8 cellular contexts compared by ENCODE assay signal in genomic region chr20:5749512-5750490, GRCh38. TPM values are rescaled to one million over a fixed set of nuclear protein-coding genes. Genes with fewer than 3 reads are reported as not detected.
DNase-seq lines count a peak whose midpoint lies in the region; ATAC-seq and TF ChIP-seq lines count a peak whose summit lies in the region.

TSS of gene SHLD1 (plus strand) at chr20:5750401. CDS start at chr20:5772866, 22,465 bp downstream.

- TF ChIP-seq CTCF in AG09309 (IDR thresholded peaks at IDR 0.05; ENCODE audit: control insufficient read depth, insufficient read depth, low read depth, low read length, missing control alignments) (no peak), kidney epithelial cell (IDR thresholded peaks at IDR 0.05; ENCODE audit: insufficient read depth, low read length, poor library complexity, severe bottlenecking) (no peak)

- no peaks in the 10 kb centered on the region for H3K36me3 ChIP-seq in kidney epithelial cell (ENCODE audit: control insufficient read depth, insufficient read depth, low read length)

- peak within 1 kb of the TSS; percentile 52 for H3K4me3 ChIP-seq in AG09309 (ENCODE audit: control insufficient read depth, low read depth, low read length)
- H3K4me3 ChIP-seq in kidney epithelial cell (ENCODE audit: low read depth, low read length) = peak within 1 kb of the TSS; percentile 46

- no peaks in the 10 kb centered on the region for H3K27me3 ChIP-seq in kidney epithelial cell (ENCODE audit: control insufficient read depth, insufficient read depth, low read length)

- ATAC-seq in GM19023 (IDR thresholded peaks at IDR 0.05; ENCODE audit: unreplicated experiment) (peak; percentile 97), HG03280 (IDR thresholded peaks at IDR 0.05; ENCODE audit: unreplicated experiment) (peak; percentile 97)
- peak; percentile 96 to 98 for ATAC-seq in activated CD4-positive, CD25-positive, alpha-beta regulatory T cell treated with anti-CD3 and anti-CD28 coated beads, Interleukin-2, amount 50 U/mL, for 24 hours

- peak; percentile 46 for DNase-seq in AG09309 (ENCODE audit: low read depth)
- DNase-seq in NCI-H446 (lab: John Stamatoyannopoulos, UW) = peak; percentile 82 to 92
- DNase-seq in cerebellar cortex (ENCODE audit: low spot score) = peak; percentile 92
- DNase-seq in kidney epithelial cell (ENCODE audit: low read depth) = peak; percentile 19
- peak; percentile 87 for DNase-seq in stimulated activated CD4-positive, alpha-beta T cell treated with anti-CD3 and anti-CD28 coated beads, Interleukin-15, amount 100 ng/mL, for 24 hours

RNA-seq across cellular contexts. Expression of gene SHLD1, which starts in this region (rescaled TPM):
- 1.3 and 1.6 TPM in 2 replicates for total RNA-seq in kidney epithelial cell

Comparison
In these comparisons a context has a peak if more than half of its experiments do, and no peak if none do; other contexts are left out.
1. Peak in every context shown above with its lines: DNase-seq, ATAC-seq and H3K4me3 ChIP-seq.
2. DNase-seq: peak in every context shown above with its lines; median percentile 92 in cerebellar cortex; 87 in NCI-H446; 87 in stimulated activated CD4-positive, alpha-beta T cell treated with anti-CD3 and anti-CD28 coated beads, Interleukin-15, amount 100 ng/mL, for 24 hours; 46 in AG09309; 19 in kidney epithelial cell.